ENCODE assay signal across 25 cellular contexts in the genomic region with DNA sequence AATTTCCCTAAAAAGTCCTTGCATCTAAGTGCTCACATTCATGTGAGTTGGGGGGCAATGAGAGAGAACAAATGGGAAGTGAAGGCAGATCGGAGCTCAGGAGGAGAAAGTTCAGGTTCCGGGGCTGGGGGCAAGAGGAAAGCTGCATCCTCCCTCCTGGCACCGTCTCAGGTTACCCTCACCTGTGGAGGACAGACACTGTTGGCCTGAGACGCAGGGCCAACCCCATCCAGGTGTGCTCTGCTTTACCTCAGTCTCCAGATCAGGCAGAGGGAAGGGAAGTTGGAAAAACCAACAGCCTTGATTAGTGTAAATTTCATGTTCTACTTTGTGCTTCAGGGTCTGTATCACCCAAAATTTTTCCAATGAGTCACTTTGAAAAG.
"Had no signal": no experiment of that assay in that cellular context is flagged by ENCODE, and none has a peak within 500 bp of the region (broad histone marks: within the 10 kb centered on the region; RNA-seq: fewer than 3 reads in every experiment).

No MANE protein-coding gene starts in this region.

- H3K36me3 ChIP-seq: cardiac muscle cell, ovary, right lobe of liver, thyroid gland, upper lobe of right lung had no signal

- H3K4me3 ChIP-seq: cardiac muscle cell, ovary, right lobe of liver, thyroid gland, upper lobe of right lung had no signal

- H3K9me3 ChIP-seq: ovary, right lobe of liver, thyroid gland, upper lobe of right lung had no signal

- H3K27me3 ChIP-seq: cardiac muscle cell, ovary, right lobe of liver, thyroid gland had no signal

- H3K4me1 Mint-ChIP-seq: activated naive CD4-positive, alpha-beta T cell treated with anti-CD3 and anti-CD28 coated beads, Interleukin-2, amount 10 ng/mL, durations not matched to agents 7 days and 5 days; activated naive CD8-positive, alpha-beta T cell treated with anti-CD3 and anti-CD28 coated beads, Interleukin-2, amount 10 ng/mL, durations not matched to agents 7 days and 5 days; immature natural killer cell; naive B cell; stimulated activated effector memory CD8-positive, alpha-beta T cell treated with anti-CD3 and anti-CD28 coated beads, Interleukin-12 subunit alpha, Interleukin-12 subunit beta, amount 100 ng/mL, for 72 hours had no signal

- H3K36me3 Mint-ChIP-seq: activated naive CD4-positive, alpha-beta T cell treated with anti-CD3 and anti-CD28 coated beads, Interleukin-2, amount 10 ng/mL, durations not matched to agents 7 days and 5 days; activated naive CD8-positive, alpha-beta T cell treated with anti-CD3 and anti-CD28 coated beads, Interleukin-2, amount 10 ng/mL, durations not matched to agents 7 days and 5 days; brain; immature natural killer cell; mesothelial cell of epicardium; naive B cell; stimulated activated effector memory CD8-positive, alpha-beta T cell treated with anti-CD3 and anti-CD28 coated beads, Interleukin-12 subunit alpha, Interleukin-12 subunit beta, amount 100 ng/mL, for 72 hours had no signal

- H3K27ac ChIP-seq: cardiac muscle cell, ovary, right lobe of liver, thyroid gland, upper lobe of right lung had no signal

- H3K27ac Mint-ChIP-seq: activated naive CD4-positive, alpha-beta T cell treated with anti-CD3 and anti-CD28 coated beads, Interleukin-2, amount 10 ng/mL, durations not matched to agents 7 days and 5 days; activated naive CD8-positive, alpha-beta T cell treated with anti-CD3 and anti-CD28 coated beads, Interleukin-2, amount 10 ng/mL, durations not matched to agents 7 days and 5 days; immature natural killer cell; mesothelial cell of epicardium; naive B cell; nephron progenitor cell; progenitor cell of endocrine pancreas; stimulated activated effector memory CD8-positive, alpha-beta T cell treated with anti-CD3 and anti-CD28 coated beads, Interleukin-12 subunit alpha, Interleukin-12 subunit beta, amount 100 ng/mL, for 72 hours; stimulated activated naive CD8-positive, alpha-beta T cell treated with anti-CD3 and anti-CD28 coated beads, Interleukin-15, Interleukin-2, amounts not matched to agents 100 ng/mL and 50 ng/mL, for 24 hours; T-helper 2 cell treated with Interferon-gamma antibody and Interleukin-4, amounts not matched to agents 5 μg/mL and 100 μg/mL, for 36 hours had no signal

- H3K9me3 Mint-ChIP-seq: activated naive CD4-positive, alpha-beta T cell treated with anti-CD3 and anti-CD28 coated beads, Interleukin-2, amount 10 ng/mL, durations not matched to agents 7 days and 5 days; activated naive CD8-positive, alpha-beta T cell treated with anti-CD3 and anti-CD28 coated beads, Interleukin-2, amount 10 ng/mL, durations not matched to agents 7 days and 5 days; immature natural killer cell; mesothelial cell of epicardium; nephron progenitor cell; stimulated activated effector memory CD8-positive, alpha-beta T cell treated with anti-CD3 and anti-CD28 coated beads, Interleukin-12 subunit alpha, Interleukin-12 subunit beta, amount 100 ng/mL, for 72 hours; stimulated activated naive CD8-positive, alpha-beta T cell treated with anti-CD3 and anti-CD28 coated beads, Interleukin-15, Interleukin-2, amounts not matched to agents 100 ng/mL and 50 ng/mL, for 24 hours; T-helper 2 cell treated with Interferon-gamma antibody and Interleukin-4, amounts not matched to agents 5 μg/mL and 100 μg/mL, for 36 hours had no signal

- ATAC-seq: right lobe of liver; stimulated activated effector memory CD8-positive, alpha-beta T cell treated with anti-CD3 and anti-CD28 coated beads, Interleukin-12 subunit alpha, Interleukin-12 subunit beta, amount 100 ng/mL, for 72 hours; upper lobe of right lung had no signal

- H3K4me1 ChIP-seq: right lobe of liver, thyroid gland, upper lobe of right lung had no signal

- H3K4me3 Mint-ChIP-seq: activated naive CD4-positive, alpha-beta T cell treated with anti-CD3 and anti-CD28 coated beads, Interleukin-2, amount 10 ng/mL, durations not matched to agents 7 days and 5 days; activated naive CD8-positive, alpha-beta T cell treated with anti-CD3 and anti-CD28 coated beads, Interleukin-2, amount 10 ng/mL, durations not matched to agents 7 days and 5 days; brain; immature natural killer cell; mesothelial cell of epicardium; naive B cell; nephron progenitor cell; stimulated activated effector memory CD8-positive, alpha-beta T cell treated with anti-CD3 and anti-CD28 coated beads, Interleukin-12 subunit alpha, Interleukin-12 subunit beta, amount 100 ng/mL, for 72 hours; stimulated activated naive CD8-positive, alpha-beta T cell treated with anti-CD3 and anti-CD28 coated beads, Interleukin-15, Interleukin-2, amounts not matched to agents 100 ng/mL and 50 ng/mL, for 24 hours; T-helper 2 cell treated with Interferon-gamma antibody and Interleukin-4, amounts not matched to agents 5 μg/mL and 100 μg/mL, for 36 hours had no signal

- DNase-seq: activated CD4-positive, alpha-beta T cell treated with anti-CD3 and anti-CD28 coated beads for 4 hours; activated CD4-positive, alpha-beta T cell treated with anti-CD3 and anti-CD28 coated beads, Interleukin-2, amount 50 U/mL, for 4 hours; activated effector memory CD4-positive, alpha-beta T cell treated with Interleukin-2 at 50 U/mL for 16 hours; activated naive CD4-positive, alpha-beta T cell treated with anti-CD3 and anti-CD28 coated beads, Interleukin-2, amount 10 ng/mL, durations not matched to agents 7 days and 5 days; activated naive CD8-positive, alpha-beta T cell treated with anti-CD3 and anti-CD28 coated beads, Interleukin-2, amount 10 ng/mL, durations not matched to agents 7 days and 5 days; activated T-cell treated with anti-CD3 and anti-CD28 coated beads for 4 hours; cortex of kidney; immature natural killer cell; naive B cell; ovary; right lobe of liver; stimulated activated CD4-positive, alpha-beta T cell treated with anti-CD3 and anti-CD28 coated beads, Interleukin-4, amount 100 ng/mL, for 24 hours; T-helper 1 cell; thyroid gland had no signal

- FAIRE-seq: endothelial cell of umbilical vein, kidney had no signal
